Comparison of ENCODE assay signal across 20 cellular contexts in genomic region chr6:139117734-139118133, GRCh38. TPM values are rescaled to one million over a fixed set of nuclear protein-coding genes. Genes with fewer than 3 reads are reported as not detected.
DNase-seq lines count a peak whose midpoint lies in the region; FAIRE-seq and TF ChIP-seq lines count a peak whose summit lies in the region.
"Had no signal": no experiment of that assay in that cellular context is flagged by ENCODE, and none has a peak within 500 bp of the region (broad histone marks: within the 10 kb centered on the region; RNA-seq: fewer than 3 reads in every experiment).

No MANE protein-coding gene starts in this region.

- H3K4me3 ChIP-seq in endodermal cell (ENCODE audit: low read length) (no peak overlapping the region), colonic mucosa (no peak overlapping the region)
- H3K4me3 ChIP-seq in effector memory CD4-positive, alpha-beta T cell (ENCODE audit: insufficient read depth, low read depth, low read length, poor library complexity, severe bottlenecking) = no peak overlapping the region
- H3K4me3 ChIP-seq: breast epithelium, left ventricle myocardium inferior, right lobe of liver had no signal

- peaks cover 20% of the 10 kb centered on the region for H3K36me3 Mint-ChIP-seq in activated naive CD4-positive, alpha-beta T cell treated with anti-CD3 and anti-CD28 coated beads for 36 hours (ENCODE audit: low read depth)
- H3K36me3 Mint-ChIP-seq in endodermal cell (ENCODE audit: low read depth) (peaks cover 6% of the 10 kb centered on the region), type B pancreatic cell (no peaks in the 10 kb centered on the region)

- H3K27me3 Mint-ChIP-seq in activated naive CD4-positive, alpha-beta T cell treated with anti-CD3 and anti-CD28 coated beads for 36 hours (ENCODE audit: low read depth) = no peaks in the 10 kb centered on the region
- H3K27me3 Mint-ChIP-seq in endodermal cell (ENCODE audit: insufficient read depth) = peaks cover 6% of the 10 kb centered on the region
- H3K27me3 Mint-ChIP-seq in type B pancreatic cell = peaks cover 3% of the 10 kb centered on the region
- H3K27me3 Mint-ChIP-seq: activated naive CD8-positive, alpha-beta T cell had no signal

- no peak overlapping the region for H3K4me3 Mint-ChIP-seq in activated naive CD4-positive, alpha-beta T cell treated with anti-CD3 and anti-CD28 coated beads for 36 hours
- H3K4me3 Mint-ChIP-seq in endodermal cell = no peak overlapping the region
- H3K4me3 Mint-ChIP-seq in type B pancreatic cell = no peak overlapping the region
- H3K4me3 Mint-ChIP-seq: activated naive CD8-positive, alpha-beta T cell; IgD-negative memory B cell had no signal

- H3K27me3 ChIP-seq in endodermal cell (ENCODE audit: control insufficient read depth, insufficient read depth, low read length, poor library complexity, severe bottlenecking) (no peaks in the 10 kb centered on the region), colonic mucosa (no peaks in the 10 kb centered on the region)
- no peaks in the 10 kb centered on the region for H3K27me3 ChIP-seq in effector memory CD4-positive, alpha-beta T cell (replicated peaks; ENCODE audit: control insufficient read depth, insufficient read depth, low read length, poor library complexity, severe bottlenecking)
- H3K27me3 ChIP-seq: breast epithelium, right lobe of liver had no signal

- FAIRE-seq in GM12891 (lab: Jason Lieb, UNC) = no peak
- FAIRE-seq: A204.1, GM12892 had no signal

- H3K27ac ChIP-seq in endodermal cell (ENCODE audit: low read depth, low read length) (no peak overlapping the region), colonic mucosa (no peak overlapping the region)
- no peak overlapping the region for H3K27ac ChIP-seq in effector memory CD4-positive, alpha-beta T cell (ENCODE audit: insufficient read depth, low read length, poor library complexity, severe bottlenecking)
- H3K27ac ChIP-seq: breast epithelium, left ventricle myocardium inferior, right lobe of liver had no signal

- H3K4me1 Mint-ChIP-seq in activated naive CD4-positive, alpha-beta T cell treated with anti-CD3 and anti-CD28 coated beads for 36 hours (ENCODE audit: low read depth) = peaks cover 48% of the 10 kb centered on the region
- peaks cover 3% of the 10 kb centered on the region for H3K4me1 Mint-ChIP-seq in endodermal cell
- no peaks in the 10 kb centered on the region for H3K4me1 Mint-ChIP-seq in type B pancreatic cell (ENCODE audit: unreplicated experiment)

- CTCF ChIA-PET in activated naive CD4-positive, alpha-beta T cell treated with anti-CD3 and anti-CD28 coated beads for 36 hours (lab: Charles Lee) = interaction anchor here (0.6 to 1.6 kb wide), 12 partner anchors 7 to 252 kb away, joined by 3 to 8 read pairs (median 4); no protein-coding TSS in a partner anchor

- H3K9me3 Mint-ChIP-seq in activated naive CD4-positive, alpha-beta T cell treated with anti-CD3 and anti-CD28 coated beads for 36 hours = peaks cover 22% of the 10 kb centered on the region
- H3K9me3 Mint-ChIP-seq in endodermal cell (peaks cover 25% of the 10 kb centered on the region), type B pancreatic cell (peaks cover 9% of the 10 kb centered on the region)

- intact Hi-C loops in activated naive CD4-positive, alpha-beta T cell treated with anti-CD3 and anti-CD28 coated beads for 36 hours (cut with micrococcal nuclease) = loop anchor here (2.0 to 10.0 kb wide), 2 partner anchors 299 to 427 kb away; no protein-coding TSS in a partner anchor
- intact Hi-C loops in colonic mucosa (cut with DNase I) = loop anchor here (10.0 kb wide), 1 partner anchor 303 kb away; no protein-coding TSS in a partner anchor

- H3K9ac ChIP-seq in endodermal cell (ENCODE audit: extremely low read depth, low read length, poor library complexity, severe bottlenecking) (no peak overlapping the region), colonic mucosa (ENCODE audit: low read depth in 2 of 2, low read length in 2 of 2) (no peak overlapping the region)

- 85% methylated on average over 1 of the region's 1 CpG; no CpG with 5 or more reads in 1 of the 2 experiments for WGBS in endodermal cell (ENCODE audit: insufficient coverage in 1 of 2, insufficient read length in 1 of 2), 2 experiments

- TF ChIP-seq CTCF in endodermal cell (conservative IDR thresholded peaks at IDR 0.05) = peak; percentile 25
- peak; percentile 47 for TF ChIP-seq CTCF in type B pancreatic cell (conservative IDR thresholded peaks at IDR 0.05)
- no peak for TF ChIP-seq CTCF in colonic mucosa (IDR thresholded peaks at IDR 0.05)

- no peaks in the 10 kb centered on the region for H3K36me3 ChIP-seq in endodermal cell (ENCODE audit: control insufficient read depth, insufficient read depth, low read length)
- no peaks in the 10 kb centered on the region for H3K36me3 ChIP-seq in colonic mucosa
- no peaks in the 10 kb centered on the region for H3K36me3 ChIP-seq in effector memory CD4-positive, alpha-beta T cell (ENCODE audit: control insufficient read depth, insufficient read depth, low read length)
- H3K36me3 ChIP-seq: breast epithelium, left ventricle myocardium inferior, right lobe of liver had no signal

- no peak for DNase-seq in activated naive CD4-positive, alpha-beta T cell treated with anti-CD3 and anti-CD28 coated beads for 36 hours
- DNase-seq in activated naive CD4-positive, alpha-beta T cell (lab: John Stamatoyannopoulos, UW) = no peak
- DNase-seq in NCI-H69 (lab: John Stamatoyannopoulos, UW) (peak; percentile 28), endodermal cell (no peak), type B pancreatic cell (ENCODE audit: extremely low spot score, unreplicated experiment) (no peak), colonic mucosa (no peak), GM12891 (ENCODE audit: insufficient read length, low spot score) (no peak)
- DNase-seq in effector memory CD4-positive, alpha-beta T cell = no peak
- DNase-seq: activated CD4-positive, alpha-beta T cell treated with anti-CD3 and anti-CD28 coated beads, Interleukin-2, amount 50 U/mL, for 1 hour; effector CD4-positive, alpha-beta T cell; left ventricle myocardium inferior; NCI-H1092; NCI-H748 treated with DMSO at 0.1 percent for 48 hours; right lobe of liver; stimulated activated CD4-positive, alpha-beta T cell treated with anti-CD3 and anti-CD28 coated beads, Interleukin-1b, Interleukin-23, amount 100 ng/mL, for 48 hours had no signal

- H3K9me3 ChIP-seq in endodermal cell (ENCODE audit: control insufficient read depth, low read length) (peaks cover 18% of the 10 kb centered on the region), colonic mucosa (no peaks in the 10 kb centered on the region)
- H3K9me3 ChIP-seq in effector memory CD4-positive, alpha-beta T cell (ENCODE audit: control insufficient read depth, low read length) = peaks cover 11% of the 10 kb centered on the region
- H3K9me3 ChIP-seq: right lobe of liver had no signal

- H3K27ac Mint-ChIP-seq in activated naive CD4-positive, alpha-beta T cell treated with anti-CD3 and anti-CD28 coated beads for 36 hours = peak overlapping the region; percentile 25
- H3K27ac Mint-ChIP-seq in endodermal cell = no peak overlapping the region
- H3K27ac Mint-ChIP-seq in type B pancreatic cell = no peak overlapping the region

- no peaks in the 10 kb centered on the region for H3K4me1 ChIP-seq in endodermal cell (ENCODE audit: control insufficient read depth, insufficient read depth, low read length)
- no peaks in the 10 kb centered on the region for H3K4me1 ChIP-seq in colonic mucosa
- peaks cover 23% of the 10 kb centered on the region for H3K4me1 ChIP-seq in effector memory CD4-positive, alpha-beta T cell (ENCODE audit: control insufficient read depth, insufficient read depth, low read length, poor library complexity, severe bottlenecking)
- H3K4me1 ChIP-seq: breast epithelium, left ventricle myocardium inferior, right lobe of liver had no signal

- TF ChIP-seq POLR2A in GM12891 (IDR thresholded peaks at IDR 0.05; ENCODE audit: low read depth, low read length) = no peak

TF ChIP-seq in GM12891, 5 proteins besides CTCF, POLR2A, EP300 and RAD21:
- TF ChIP-seq PAX5 (IDR thresholded peaks at IDR 0.05; ENCODE audit: insufficient read depth, low read length, severe bottlenecking) (no peak), TAF1 (IDR thresholded peaks at IDR 0.05; ENCODE audit: low read depth, low read length) (no peak), POU2F2 (IDR thresholded peaks at IDR 0.05; ENCODE audit: low read depth, low read length) (no peak), POLR2AphosphoS5 (IDR thresholded peaks at IDR 0.05; ENCODE audit: low read depth, low read length) (no peak), SPI1 (IDR thresholded peaks at IDR 0.05; ENCODE audit: low read depth, low read length) (no peak)

RNA-seq across cellular contexts. Expression of gene HECA, which starts 17.1 kb away (rescaled TPM):
- 10 to 100 TPM; 61.1 to 61.2 TPM for total RNA-seq in activated naive CD4-positive, alpha-beta T cell treated with anti-CD3 and anti-CD28 coated beads for 36 hours
- 1 to 10 TPM; 5.6 to 6.0 TPM for total RNA-seq in endodermal cell
- polyA plus RNA-seq in endodermal cell (2013, experiment 1 of 2) = 10.3 TPM
- 9.8 TPM for polyA plus RNA-seq in endodermal cell (2013, experiment 2 of 2)
- total RNA-seq in type B pancreatic cell (ENCODE audit: low replicate concordance) = 17.8 and 24.4 TPM in 2 replicates
- total RNA-seq in colonic mucosa = 10 to 100 TPM; 18.0 to 41.1 TPM
- 0.86 TPM for polyA plus RNA-seq in GM12891 (2012; ENCODE audit: low read depth, missing spikeins)
